In genomic region chr11:73578786-73579185, GRCh38 we compare ENCODE assay signal across 16 cellular contexts. TPM values are rescaled to one million over a fixed set of nuclear protein-coding genes. Genes with fewer than 3 reads are reported as not detected.
DNase-seq lines count a peak whose midpoint lies in the region; ATAC-seq and TF ChIP-seq lines count a peak whose summit lies in the region.
"Had no signal": no experiment of that assay in that cellular context is flagged by ENCODE, and none has a peak within 500 bp of the region (broad histone marks: within the 10 kb centered on the region; RNA-seq: fewer than 3 reads in every experiment).

No MANE protein-coding gene starts in this region.

- TF ChIP-seq CTCF in upper lobe of right lung (IDR thresholded peaks at IDR 0.05) (no peak), upper lobe of left lung (IDR thresholded peaks at IDR 0.05) (no peak)

- H3K4me1 ChIP-seq in upper lobe of right lung (no peaks in the 10 kb centered on the region), upper lobe of left lung (no peaks in the 10 kb centered on the region)
- H3K4me1 ChIP-seq: pancreas had no signal

- no peaks in the 10 kb centered on the region for H3K9me3 Mint-ChIP-seq in activated naive CD8-positive, alpha-beta T cell treated with anti-CD3 and anti-CD28 coated beads for 36 hours

- H3K27ac ChIP-seq in upper lobe of right lung (no peak overlapping the region), upper lobe of left lung (no peak overlapping the region)
- H3K27ac ChIP-seq: pancreas had no signal

- H3K27ac Mint-ChIP-seq in activated naive CD8-positive, alpha-beta T cell treated with anti-CD3 and anti-CD28 coated beads for 36 hours = peak overlapping the region; percentile 43

- TF ChIP-seq EP300 in upper lobe of left lung (IDR thresholded peaks at IDR 0.05) = no peak

- intact Hi-C loops in upper lobe of right lung (cut with DNase I) = no loop called here

- DNase-seq in stimulated activated CD4-positive, alpha-beta T cell treated with anti-CD3 and anti-CD28 coated beads, Interleukin-15, amount 100 ng/mL, for 24 hours = peak; percentile 6
- no peak for DNase-seq in stimulated activated CD4-positive, alpha-beta T cell treated with anti-CD3 and anti-CD28 coated beads, Interleukin-4, amount 100 ng/mL, for 1 hour
- DNase-seq in NCI-H2029 treated with DMSO at 0.1 percent for 48 hours (lab: John Stamatoyannopoulos, UW) (peak; percentile 24), upper lobe of right lung (no peak), upper lobe of left lung (no peak)
- no peak for DNase-seq in activated naive CD8-positive, alpha-beta T cell treated with anti-CD3 and anti-CD28 coated beads for 36 hours
- DNase-seq: aorta; effector memory CD4-positive, alpha-beta T cell; head of caudate nucleus; NCI-H187 treated with DMSO at 0.1 percent for 48 hours; pancreas; stimulated activated naive CD4-positive, alpha-beta T cell had no signal

- H3K27me3 Mint-ChIP-seq in activated naive CD8-positive, alpha-beta T cell treated with anti-CD3 and anti-CD28 coated beads for 36 hours = no peaks in the 10 kb centered on the region

- no peak for TF ChIP-seq POLR2A in upper lobe of left lung (IDR thresholded peaks at IDR 0.05)

- no peaks in the 10 kb centered on the region for H3K27me3 ChIP-seq in upper lobe of right lung
- no peaks in the 10 kb centered on the region for H3K27me3 ChIP-seq in upper lobe of left lung
- H3K27me3 ChIP-seq: pancreas had no signal

- no peak overlapping the region for H3K4me3 Mint-ChIP-seq in activated naive CD8-positive, alpha-beta T cell treated with anti-CD3 and anti-CD28 coated beads for 36 hours

- H3K36me3 ChIP-seq in upper lobe of right lung (no peaks in the 10 kb centered on the region), upper lobe of left lung (no peaks in the 10 kb centered on the region)
- H3K36me3 ChIP-seq: pancreas had no signal

- no peak overlapping the region for H3K4me3 ChIP-seq in upper lobe of right lung
- no peak overlapping the region for H3K4me3 ChIP-seq in upper lobe of left lung
- H3K4me3 ChIP-seq: lung, pancreas had no signal

- H3K4me1 Mint-ChIP-seq in activated naive CD8-positive, alpha-beta T cell treated with anti-CD3 and anti-CD28 coated beads for 36 hours = peaks cover 31% of the 10 kb centered on the region

- H3K36me3 Mint-ChIP-seq in activated naive CD8-positive, alpha-beta T cell treated with anti-CD3 and anti-CD28 coated beads for 36 hours = peaks cover 3% of the 10 kb centered on the region

- no peaks in the 10 kb centered on the region for H3K9me3 ChIP-seq in upper lobe of right lung
- no peaks in the 10 kb centered on the region for H3K9me3 ChIP-seq in upper lobe of left lung
- H3K9me3 ChIP-seq: pancreas had no signal

- ATAC-seq in upper lobe of right lung (peak; percentile 58), HG03457 (IDR thresholded peaks at IDR 0.05; ENCODE audit: unreplicated experiment) (no peak), HG02623 (IDR thresholded peaks at IDR 0.05; ENCODE audit: unreplicated experiment) (no peak), upper lobe of left lung (ENCODE audit: low FRiP score in 2 of 2) (no peak)
- ATAC-seq: pancreas, Right ventricle myocardium inferior had no signal

RNA-seq across cellular contexts. Expression of gene FAM168A, which starts 19.1 kb away (rescaled TPM):
- 10 to 100 TPM; 11.3 to 11.7 TPM for total RNA-seq in activated naive CD8-positive, alpha-beta T cell treated with anti-CD3 and anti-CD28 coated beads for 36 hours
- 30.7 TPM for total RNA-seq in upper lobe of right lung
- total RNA-seq in upper lobe of left lung = 10 to 100 TPM; 15.7 to 30.7 (median 24.1) TPM

Comparison
In these comparisons a context has a peak if more than half of its experiments do, and no peak if none do; other contexts are left out.
1. DNase-seq: peak in stimulated activated CD4-positive, alpha-beta T cell treated with anti-CD3 and anti-CD28 coated beads, Interleukin-15, amount 100 ng/mL, for 24 hours (single experiment) and NCI-H2029 treated with DMSO at 0.1 percent for 48 hours (single experiment); none in stimulated activated CD4-positive, alpha-beta T cell treated with anti-CD3 and anti-CD28 coated beads, Interleukin-4, amount 100 ng/mL, for 1 hour (single experiment), activated naive CD8-positive, alpha-beta T cell treated with anti-CD3 and anti-CD28 coated beads for 36 hours (single experiment), upper lobe of right lung (single experiment) and upper lobe of left lung (0 of 2).